ENCODE assay signal across 29 cellular contexts in the genomic region with DNA sequence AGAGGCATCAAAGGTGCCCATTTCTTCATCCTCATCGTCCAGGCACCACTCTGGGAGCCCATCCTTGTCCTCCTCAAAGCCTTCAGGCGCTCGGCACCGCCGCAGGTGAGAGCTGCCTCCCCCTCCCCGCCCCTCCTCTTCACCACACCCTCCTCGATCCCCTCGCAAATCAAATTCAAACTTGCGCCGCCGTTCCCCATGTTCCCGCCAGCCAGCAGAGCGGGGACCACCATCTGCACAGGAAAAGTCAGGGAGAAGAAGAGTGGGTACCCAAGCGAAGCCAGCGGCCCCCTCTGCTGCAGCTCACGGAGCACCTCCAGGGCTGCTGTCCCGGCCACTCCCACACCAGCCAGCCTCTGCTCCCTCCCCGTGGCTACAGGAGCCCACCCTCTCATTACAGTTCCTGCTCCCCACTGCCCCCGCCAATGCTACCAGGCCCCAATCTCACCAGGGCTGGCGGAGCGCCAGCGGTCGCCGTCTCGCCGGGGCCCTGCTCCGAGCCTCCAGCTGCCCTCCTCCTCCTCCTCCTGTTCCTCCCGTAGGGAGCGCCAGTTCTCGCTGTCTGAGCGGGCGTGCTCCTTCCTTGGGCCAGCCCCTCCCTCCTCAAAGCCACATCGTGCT. TPM values are rescaled to one million over a fixed set of nuclear protein-coding genes. Genes with fewer than 3 reads are reported as not detected.
"Had no signal": no experiment of that assay in that cellular context is flagged by ENCODE, and none has a peak within 500 bp of the region (broad histone marks: within the 10 kb centered on the region; RNA-seq: fewer than 3 reads in every experiment).

No MANE protein-coding gene starts in this region.

- H3K9me3 Mint-ChIP-seq: activated T-cell treated with anti-CD3 and anti-CD28 coated beads, Interleukin-2, amount 50 U/mL, for 24 hours; activated T-helper 2 cell treated with anti-CD3 and anti-CD28 coated beads, Interferon-gamma antibody, Interleukin-2, Interleukin-4, amounts not matched to agents 10 μg/mL and 5 μg/mL and 100 μg/mL, durations not matched to agents 14 hours and 24 hours and 36 hours; endodermal cell; stimulated activated naive B cell treated with anti-CD40 and anti-IgM and Interleukin-4, amounts not matched to agents 10 μg/mL and 1 μg/mL and 100 μg/mL, for 72 hours; type B pancreatic cell; WTC11 had no signal

- H3K27me3 Mint-ChIP-seq: activated naive CD8-positive, alpha-beta T cell; activated T-cell treated with anti-CD3 and anti-CD28 coated beads, Interleukin-2, amount 50 U/mL, for 24 hours; naive B cell; progenitor cell of endocrine pancreas; stimulated activated naive B cell treated with anti-CD40 and anti-IgM and Interleukin-4, amounts not matched to agents 10 μg/mL and 1 μg/mL and 100 μg/mL, for 72 hours; type B pancreatic cell had no signal

- H3K9me3 ChIP-seq: colonic mucosa, esophagus squamous epithelium, heart left ventricle, sigmoid colon, thoracic aorta, vagina had no signal

- H3K4me3 Mint-ChIP-seq: activated naive CD8-positive, alpha-beta T cell; activated T-cell treated with anti-CD3 and anti-CD28 coated beads, Interleukin-2, amount 50 U/mL, for 24 hours; endodermal cell; naive B cell; stimulated activated naive B cell treated with anti-CD40 and anti-IgM and Interleukin-4, amounts not matched to agents 10 μg/mL and 1 μg/mL and 100 μg/mL, for 72 hours; type B pancreatic cell; WTC11 had no signal

- H3K36me3 Mint-ChIP-seq: activated naive CD8-positive, alpha-beta T cell; naive B cell had no signal

- H3K27me3 ChIP-seq: colonic mucosa, dorsolateral prefrontal cortex, esophagus squamous epithelium, heart left ventricle, sigmoid colon, vagina had no signal

- H3K27ac ChIP-seq: colonic mucosa, esophagus squamous epithelium, heart left ventricle, sigmoid colon, thoracic aorta, vagina had no signal

- H3K4me3 ChIP-seq: colonic mucosa, dorsolateral prefrontal cortex, esophagus squamous epithelium, heart left ventricle, lung, sigmoid colon, smooth muscle cell, thoracic aorta, vagina had no signal

- FAIRE-seq: astrocyte, keratinocyte had no signal

- DNase-seq: activated CD8-positive, alpha-beta memory T cell treated with anti-CD3 and anti-CD28 coated beads, Interleukin-2, amount 50 U/mL, for 4 hours; activated naive CD4-positive, alpha-beta T cell; activated T-cell treated with anti-CD3 and anti-CD28 coated beads, Interleukin-2, amount 50 U/mL, for 24 hours; colonic mucosa; dorsolateral prefrontal cortex; endodermal cell; esophagus squamous epithelium; heart left ventricle; naive B cell; occipital lobe; retina; sigmoid colon; stimulated activated CD4-positive, alpha-beta T cell treated with anti-CD3 and anti-CD28 coated beads, Interleukin-15, amount 100 ng/mL, for 24 hours; stimulated activated naive B cell treated with anti-CD40 and anti-IgM and Interleukin-4, amounts not matched to agents 10 μg/mL and 1 μg/mL and 100 μg/mL, for 72 hours; T1000 had no signal

- ATAC-seq: heart left ventricle; stimulated activated naive B cell treated with anti-CD40 and anti-IgM and Interleukin-4, amounts not matched to agents 10 μg/mL and 1 μg/mL and 100 μg/mL, for 72 hours; WTC11 had no signal

- H3K27ac Mint-ChIP-seq: activated naive CD8-positive, alpha-beta T cell; activated T-helper 2 cell treated with anti-CD3 and anti-CD28 coated beads, Interferon-gamma antibody, Interleukin-2, Interleukin-4, amounts not matched to agents 10 μg/mL and 5 μg/mL and 100 μg/mL, durations not matched to agents 14 hours and 24 hours and 36 hours; endodermal cell; progenitor cell of endocrine pancreas; type B pancreatic cell; WTC11 had no signal

RNA-seq across cellular contexts. Expression of a gene that starts 30.1 kb away (rescaled TPM):
- total RNA-seq: activated T-helper 2 cell treated with anti-CD3 and anti-CD28 coated beads, Interferon-gamma antibody, Interleukin-2, Interleukin-4, amounts not matched to agents 10 μg/mL and 5 μg/mL and 100 μg/mL, durations not matched to agents 14 hours and 24 hours and 36 hours; astrocyte; endodermal cell; esophagus squamous epithelium; heart left ventricle; lung; mesenteric fat pad; smooth muscle cell; thoracic aorta had no signal
- polyA plus RNA-seq: heart left ventricle, keratinocyte, lung, smooth muscle cell had no signal

RNA-seq across cellular contexts. Expression of a gene that starts 34.0 kb away (rescaled TPM):
- total RNA-seq: activated T-helper 2 cell treated with anti-CD3 and anti-CD28 coated beads, Interferon-gamma antibody, Interleukin-2, Interleukin-4, amounts not matched to agents 10 μg/mL and 5 μg/mL and 100 μg/mL, durations not matched to agents 14 hours and 24 hours and 36 hours; astrocyte; colonic mucosa; esophagus squamous epithelium; heart left ventricle; lung; mesenteric fat pad; mucosa of gallbladder; occipital lobe; sigmoid colon; smooth muscle cell; thoracic aorta; vagina had no signal
- polyA plus RNA-seq: heart left ventricle, neural cell, sigmoid colon, smooth muscle cell had no signal
